Comparison of ENCODE assay signal across 8 cellular contexts in the genomic region with DNA sequence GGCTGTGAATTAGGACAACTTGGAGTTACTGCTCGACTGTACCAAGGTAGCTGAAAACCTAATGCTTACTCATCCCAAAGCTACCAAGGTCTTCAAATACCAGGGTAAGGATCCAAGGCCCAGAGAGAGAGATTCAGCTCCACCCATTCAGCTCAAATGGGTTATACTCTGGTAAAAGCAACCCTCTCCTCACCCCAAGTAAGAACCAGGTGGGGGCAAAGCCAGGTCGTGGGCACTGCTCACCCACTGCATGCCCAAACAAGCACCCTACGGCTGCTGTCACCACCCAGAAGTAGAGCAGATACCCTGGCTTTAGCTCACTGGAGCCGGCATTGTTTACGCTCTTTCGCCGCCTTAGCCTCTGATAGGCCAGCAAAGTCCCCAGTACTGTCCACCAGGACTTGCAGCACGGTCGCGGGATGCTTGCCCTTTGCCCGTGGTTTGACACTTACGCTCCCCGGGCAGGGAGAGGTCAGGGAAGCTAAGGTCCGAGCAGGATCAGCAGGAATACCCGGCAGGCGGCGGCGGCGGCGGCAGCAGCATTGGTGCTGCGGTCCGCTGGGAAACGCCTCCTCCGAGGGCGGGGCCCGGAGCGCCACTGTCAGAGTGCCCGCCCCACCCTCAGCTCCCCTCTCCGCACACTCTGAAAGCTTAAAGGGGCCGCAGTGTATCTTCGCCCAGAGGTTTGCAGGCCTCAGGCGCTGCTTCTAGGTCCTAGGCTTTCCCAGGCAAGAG. TPM values are rescaled to one million over a fixed set of nuclear protein-coding genes. Genes with fewer than 3 reads are reported as not detected.
DNase-seq lines count a peak whose midpoint lies in the region; ATAC-seq and TF ChIP-seq lines count a peak whose summit lies in the region.

No MANE protein-coding gene starts in this region.

- in situ Hi-C loops in T47D (cut with HindIII; ENCODE audit: low pct_unique_long_range_greater_than_20kb, low sequenced_read_pairs): no loop called here

- H3K36me3 ChIP-seq in skeletal muscle satellite cell (ENCODE audit: insufficient read depth, low read length): no peaks in the 10 kb centered on the region

- TF ChIP-seq CTCF in VCaP (conservative IDR thresholded peaks at IDR 0.05): no peak

- peak overlapping the region; percentile 29; the same call in 1 of the 2 replicates for H3K27ac ChIP-seq in VCaP

- peak; percentile 43 for DNase-seq in DMS153 (lab: John Stamatoyannopoulos, UW)
- DNase-seq in M059J (ENCODE audit: low read depth): peak; percentile 47
- peak; percentile 39 to 81 for DNase-seq in T47D (ENCODE audit: low read depth in 1 of 2, low spot score in 1 of 2)
- no peak for DNase-seq in UCSD-AML1 (lab: John Stamatoyannopoulos, UW; ENCODE audit: unreplicated experiment)

- H3K4me3 ChIP-seq in iPS-18c (ENCODE audit: insufficient read depth, low read depth, low read length) (peak overlapping the region; percentile 36), skeletal muscle satellite cell (ENCODE audit: low read length) (peak overlapping the region; percentile 82)

- peak overlapping the region; percentile 95 for H3K4me2 ChIP-seq in skeletal muscle satellite cell (ENCODE audit: low read length)

- no peaks in the 10 kb centered on the region for H3K27me3 ChIP-seq in skeletal muscle satellite cell (ENCODE audit: control insufficient read depth, insufficient read depth, low read length)

- H3K9me3 ChIP-seq in iPS-18c (ENCODE audit: control insufficient read depth, insufficient read depth, low read length) (no peaks in the 10 kb centered on the region), skeletal muscle satellite cell (replicated peaks; ENCODE audit: low read length) (no peaks in the 10 kb centered on the region)

- peaks cover 25% of the 10 kb centered on the region for H3K4me1 ChIP-seq in skeletal muscle satellite cell (ENCODE audit: control insufficient read depth, insufficient read depth, low read length)

- peak overlapping the region; percentile 77 for H3K9ac ChIP-seq in skeletal muscle satellite cell (ENCODE audit: low read depth, low read length)

- ATAC-seq in GM21717 (IDR thresholded peaks at IDR 0.05; ENCODE audit: unreplicated experiment): peak; percentile 89

RNA-seq across cellular contexts. Expression of a gene that starts 19.6 kb away (rescaled TPM):
- total RNA-seq in M059J (2014; rRNA removed; shearing (Covaris generic)): 57.1 and 113 TPM in 2 replicates
- total RNA-seq in skeletal muscle satellite cell (2012; rRNA removed): 57.9 and 61.6 TPM in 2 replicates
